In genomic region chr14:49687942-49688700, GRCh38 we compare ENCODE assay signal across 8 cellular contexts. TPM values are rescaled to one million over a fixed set of nuclear protein-coding genes. Genes with fewer than 3 reads are reported as not detected.
DNase-seq lines count a peak whose midpoint lies in the region; ATAC-seq and TF ChIP-seq lines count a peak whose summit lies in the region.

A gene with protein sequence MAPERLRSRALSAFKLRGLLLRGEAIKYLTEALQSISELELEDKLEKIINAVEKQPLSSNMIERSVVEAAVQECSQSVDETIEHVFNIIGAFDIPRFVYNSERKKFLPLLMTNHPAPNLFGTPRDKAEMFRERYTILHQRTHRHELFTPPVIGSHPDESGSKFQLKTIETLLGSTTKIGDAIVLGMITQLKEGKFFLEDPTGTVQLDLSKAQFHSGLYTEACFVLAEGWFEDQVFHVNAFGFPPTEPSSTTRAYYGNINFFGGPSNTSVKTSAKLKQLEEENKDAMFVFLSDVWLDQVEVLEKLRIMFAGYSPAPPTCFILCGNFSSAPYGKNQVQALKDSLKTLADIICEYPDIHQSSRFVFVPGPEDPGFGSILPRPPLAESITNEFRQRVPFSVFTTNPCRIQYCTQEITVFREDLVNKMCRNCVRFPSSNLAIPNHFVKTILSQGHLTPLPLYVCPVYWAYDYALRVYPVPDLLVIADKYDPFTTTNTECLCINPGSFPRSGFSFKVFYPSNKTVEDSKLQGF (minus strand): TSS chr14:49688214. CDS start chr14:49688203, 11 bp downstream.

- no peaks in the 10 kb centered on the region for H3K9me3 Mint-ChIP-seq in CD8-positive, alpha-beta memory T cell
- H3K9me3 Mint-ChIP-seq in endothelial cell (ENCODE audit: unreplicated experiment), result no peaks in the 10 kb centered on the region

- H3K27ac ChIP-seq in CD8-positive, alpha-beta memory T cell (ENCODE audit: low read depth, low read length), result peak within 1 kb of the TSS; percentile 22

- POLR2A ChIA-PET in CD8-positive, alpha-beta memory T cell (lab: Charles Lee), result interaction anchor here (0.6 to 3.7 kb wide), 5 partner anchors 54 to 435 kb away, joined by 3 to 16 read pairs (median 5); partner anchors contain the start of gene KLHDC2

- CTCF ChIA-PET in CD8-positive, alpha-beta memory T cell (lab: Charles Lee), result interaction anchor here (1.1 to 2.0 kb wide), 4 partner anchors 18 to 164 kb away, joined by 4 to 7 read pairs (median 6); partner anchors contain the start of genes KLHDC2 and NEMF

- no peak for TF ChIP-seq CTCF in endothelial cell (IDR thresholded peaks at IDR 0.05; ENCODE audit: unreplicated experiment)

- peaks cover 18 to 27% (median 23%) of the 10 kb centered on the region in 3 donors for H3K4me1 Mint-ChIP-seq in CD8-positive, alpha-beta memory T cell
- peaks cover 19% of the 10 kb centered on the region for H3K4me1 Mint-ChIP-seq in endothelial cell (ENCODE audit: unreplicated experiment)

- H3K4me3 ChIP-seq in CD8-positive, alpha-beta memory T cell (ENCODE audit: low read length), result peak within 1 kb of the TSS; percentile 68

- H3K9me3 ChIP-seq in CD8-positive, alpha-beta memory T cell (ENCODE audit: low read length), result no peaks in the 10 kb centered on the region

- H3K4me1 ChIP-seq in CD8-positive, alpha-beta memory T cell (ENCODE audit: insufficient read depth, low read length), result peaks cover 18% of the 10 kb centered on the region

- H3K36me3 Mint-ChIP-seq in CD8-positive, alpha-beta memory T cell, result peaks cover 0 to 4% (median 0%) of the 10 kb centered on the region in 3 donors
- H3K36me3 Mint-ChIP-seq in endothelial cell (ENCODE audit: low read depth, unreplicated experiment), result peaks cover 4% of the 10 kb centered on the region

- no peaks in the 10 kb centered on the region for H3K27me3 ChIP-seq in CD8-positive, alpha-beta memory T cell (ENCODE audit: insufficient read depth, low read length, poor library complexity, severe bottlenecking)

- no peaks in the 10 kb centered on the region for H3K36me3 ChIP-seq in CD8-positive, alpha-beta memory T cell (ENCODE audit: insufficient read depth, low read length)

- H3K27me3 Mint-ChIP-seq in CD8-positive, alpha-beta memory T cell, result peaks cover 0 to 1% of the 10 kb centered on the region in 2 donors
- H3K27me3 Mint-ChIP-seq in endothelial cell (ENCODE audit: unreplicated experiment), result no peaks in the 10 kb centered on the region

- DNase-seq in CD8-positive, alpha-beta memory T cell, result peak; percentile 61 to 73 (median 65)
- peak; percentile 73 for DNase-seq in NOMO-1 treated with DMSO at 0.1 percent for 48 hours (lab: John Stamatoyannopoulos, UW; ENCODE audit: unreplicated experiment)
- DNase-seq in activated CD8-positive, alpha-beta memory T cell treated with anti-CD3 and anti-CD28 coated beads, Interleukin-2, amount 50 U/mL, for 24 hours (ENCODE audit: extremely low read depth), result peak; percentile 49
- DNase-seq in endothelial cell (ENCODE audit: low spot score), result peak; percentile 77
- DNase-seq in midbrain (lab: John Stamatoyannopoulos, UW), result peak; percentile 69
- peak; percentile 73 for DNase-seq in stimulated activated CD8-positive, alpha-beta memory T cell treated with anti-CD3 and anti-CD28 coated beads, Interleukin-15, amount 100 ng/mL, for 48 hours (ENCODE audit: low read depth in 2 of 2)

- ATAC-seq in GM19438 (IDR thresholded peaks at IDR 0.05; ENCODE audit: low read depth, unreplicated experiment) (peak; percentile 86), HG03571 (IDR thresholded peaks at IDR 0.05; ENCODE audit: unreplicated experiment) (peak; percentile 93)

- H3K27ac Mint-ChIP-seq in CD8-positive, alpha-beta memory T cell, result peak within 1 kb of the TSS; percentile 64 to 91 (median 77)
- peak within 1 kb of the TSS; percentile 67 for H3K27ac Mint-ChIP-seq in endothelial cell (ENCODE audit: unreplicated experiment)

- H3K4me3 Mint-ChIP-seq in CD8-positive, alpha-beta memory T cell, result peak within 1 kb of the TSS; percentile 83 to 96 (median 90)
- peak within 1 kb of the TSS; percentile 89 for H3K4me3 Mint-ChIP-seq in endothelial cell (ENCODE audit: unreplicated experiment)

RNA-seq across cellular contexts. Expression of the gene that starts here (rescaled TPM):
- 10 to 100 TPM; 36.3 to 37.2 TPM for total RNA-seq in CD8-positive, alpha-beta memory T cell
- polyA plus RNA-seq in CD8-positive, alpha-beta memory T cell, result 1.3 TPM
- 6.7 TPM for total RNA-seq in endothelial cell (ENCODE audit: unreplicated experiment)

Comparison
In these comparisons a context has a peak if more than half of its experiments do, and no peak if none do; other contexts are left out.
1. Peak in every context shown above with its lines: DNase-seq, ATAC-seq, H3K4me3 ChIP-seq and H3K27ac ChIP-seq.